23 cellular contexts compared by ENCODE assay signal in genomic region chr4:53931423-53932060, GRCh38.
DNase-seq lines count a peak whose midpoint lies in the region; ATAC-seq, FAIRE-seq and TF ChIP-seq lines count a peak whose summit lies in the region.
"Had no signal": no experiment of that assay in that cellular context is flagged by ENCODE, and none has a peak within 500 bp of the region (broad histone marks: within the 10 kb centered on the region; RNA-seq: fewer than 3 reads in every experiment).

No MANE protein-coding gene starts in this region.

- DNase-seq in HAP-1 (ENCODE audit: low spot score in 2 of 2), result peak; percentile 42 to 76
- DNase-seq in SK-N-SH, result no peak
- DNase-seq in dedifferentiated amniotic fluid mesenchymal stem cell (ENCODE audit: extremely low spot score), result peak; percentile 66
- no peak for DNase-seq in urothelium cell line (ENCODE audit: low spot score)
- no peak for DNase-seq in nephron progenitor cell
- DNase-seq in thyroid gland, result no peak
- DNase-seq: Caco-2; CD4-positive, alpha-beta memory T cell; DMS 273 treated with DMSO at 0.1 percent for 48 hours; DMS79 treated with DMSO at 0.1 percent for 48 hours; KBM-7; NCI-H1092 treated with DMSO at 0.1 percent for 48 hours; NCI-H2029; NCI-H226; NCI-H524; NCI-H774; NK-92 treated with Interleukin-12 subunit alpha and Interleukin-12 subunit beta, amount 100 ng/mL, for 24 hours; SJCRH30 had no signal

- H4K20me1 ChIP-seq in SK-N-SH (ENCODE audit: insufficient read depth), result no peaks in the 10 kb centered on the region
- H4K20me1 ChIP-seq: BLaER1 had no signal

- no peak for TF ChIP-seq RAD21 in SK-N-SH (IDR thresholded peaks at IDR 0.05; ENCODE audit: low read length)

- TF ChIP-seq CTCF in SK-N-SH (IDR thresholded peaks at IDR 0.05) (no peak), nephron progenitor cell (IDR thresholded peaks at IDR 0.05) (no peak), thyroid gland (IDR thresholded peaks at IDR 0.05) (no peak)

- H3K27me3 ChIP-seq in HAP-1 (ENCODE audit: low read depth) (no peaks in the 10 kb centered on the region), SK-N-SH (ENCODE audit: insufficient read depth) (no peaks in the 10 kb centered on the region), thyroid gland (no peaks in the 10 kb centered on the region)
- H3K27me3 ChIP-seq: BLaER1, SJCRH30 had no signal

- 44% methylated on average over 5 of the region's 5 CpGs for WGBS in SK-N-SH (ENCODE audit: low lambda C conversion rate)
- 93 to 94% methylated on average over 5 of the region's 5 CpGs for WGBS in thyroid gland, 2 donors

- peaks cover 3% of the 10 kb centered on the region; the same call in 1 of the 2 replicates for H3K9me3 ChIP-seq in HAP-1
- no peaks in the 10 kb centered on the region for H3K9me3 ChIP-seq in SK-N-SH
- no peaks in the 10 kb centered on the region for H3K9me3 ChIP-seq in thyroid gland
- H3K9me3 ChIP-seq: Caco-2, SJCRH30 had no signal

- H3K27ac ChIP-seq in SK-N-SH (ENCODE audit: low read depth in 2 of 2, low read length in 1 of 2) (peak overlapping the region; percentile 9 to 84; a peak in 3 of 4 replicates), thyroid gland (no peak overlapping the region)
- H3K27ac ChIP-seq: BLaER1, SJCRH30 had no signal

- H3K4me1 Mint-ChIP-seq in nephron progenitor cell, result no peaks in the 10 kb centered on the region
- H3K4me1 Mint-ChIP-seq: CD4-positive, alpha-beta memory T cell had no signal

- H3K4me3 ChIP-seq in HAP-1 (no peak overlapping the region), SK-N-SH (ENCODE audit: low read depth in 2 of 2, low read length in 1 of 2) (no peak overlapping the region), thyroid gland (replicated peaks in 1 of 3) (no peak overlapping the region)
- H3K4me3 ChIP-seq: BLaER1, SJCRH30 had no signal

- peaks cover 21% of the 10 kb centered on the region for H3K4me1 ChIP-seq in HAP-1
- peaks cover 3 to 37% of the 10 kb centered on the region in 2 experiments for H3K4me1 ChIP-seq in SK-N-SH (ENCODE audit: control insufficient read depth in 1 of 2, insufficient read depth in 2 of 2, low read depth in 1 of 2, low read length in 1 of 2)
- no peaks in the 10 kb centered on the region for H3K4me1 ChIP-seq in thyroid gland

- peak; percentile 83 for FAIRE-seq in urothelium cell line (lab: Jason Lieb, UNC)
- FAIRE-seq: GM12891, HepG2, RCC 7860 had no signal

- peak in 1 of 2 experiments; percentile 44; a peak in 1 of 4 replicates for TF ChIP-seq EP300 in SK-N-SH (IDR thresholded peaks at IDR 0.05; ENCODE audit: borderline replicate concordance in 1 of 2, low read depth in 1 of 2, low read length in 1 of 2)

- in situ Hi-C loops in HAP-1 (cut with MboI; ENCODE audit: low sequenced_read_pairs), result no loop called here

- no peaks in the 10 kb centered on the region for H3K79me2 ChIP-seq in SK-N-SH (ENCODE audit: insufficient read depth)

- H3K36me3 Mint-ChIP-seq in nephron progenitor cell (ENCODE audit: low read depth), result no peaks in the 10 kb centered on the region

- CTCF ChIA-PET in SK-N-SH (lab: Yijun Ruan, JAX), result interaction anchor here (0.7 to 8.4 kb wide), 14 partner anchors 11 to 301 kb away, joined by 3 to 122 read pairs (median 6); no protein-coding TSS in a partner anchor

- intact Hi-C loops in thyroid gland (cut with DNase I), result no loop called here

- H3K27ac Mint-ChIP-seq in nephron progenitor cell, result no peak overlapping the region
- H3K27ac Mint-ChIP-seq: CD4-positive, alpha-beta memory T cell had no signal

- ATAC-seq in GM19328 (IDR thresholded peaks at IDR 0.05; ENCODE audit: unreplicated experiment), result no peak
- ATAC-seq: HepG2 had no signal

- peak overlapping the region; percentile 8; the same call in 1 of the 2 replicates for H3K9ac ChIP-seq in SK-N-SH
- H3K9ac ChIP-seq: BLaER1 had no signal

- peaks cover 17% of the 10 kb centered on the region for H3K9me3 Mint-ChIP-seq in nephron progenitor cell

- H3K4me3 Mint-ChIP-seq in nephron progenitor cell, result no peak overlapping the region
- H3K4me3 Mint-ChIP-seq: CD4-positive, alpha-beta memory T cell had no signal

- H2AFZ ChIP-seq in SK-N-SH (ENCODE audit: low read depth), result no peak overlapping the region

- no peak for TF ChIP-seq POLR2A in thyroid gland (IDR thresholded peaks at IDR 0.05)

- peaks cover 46% of the 10 kb centered on the region for H3F3A ChIP-seq in SK-N-SH (replicated peaks; ENCODE audit: insufficient read depth)

- H3K4me2 ChIP-seq in SK-N-SH, result peak overlapping the region; percentile 34
- H3K4me2 ChIP-seq: BLaER1 had no signal

- H3K27me3 Mint-ChIP-seq in nephron progenitor cell (ENCODE audit: low read depth, poor library complexity), result peaks cover 9% of the 10 kb centered on the region

- H3K9me2 ChIP-seq in SK-N-SH, result no peaks in the 10 kb centered on the region

- H3K36me3 ChIP-seq in HAP-1 (replicated peaks) (no peaks in the 10 kb centered on the region), SK-N-SH (replicated peaks in 1 of 2; ENCODE audit: control insufficient read depth in 1 of 2, insufficient read depth in 2 of 2, low read length in 1 of 2) (no peaks in the 10 kb centered on the region), thyroid gland (no peaks in the 10 kb centered on the region)
- H3K36me3 ChIP-seq: BLaER1, SJCRH30 had no signal

- POLR2A ChIA-PET in SK-N-SH (lab: Yijun Ruan, JAX), result no interaction called here

TF ChIP-seq in SK-N-SH, 30 proteins besides CTCF, POLR2A, EP300 and RAD21:
- TF ChIP-seq, protein P1, sequence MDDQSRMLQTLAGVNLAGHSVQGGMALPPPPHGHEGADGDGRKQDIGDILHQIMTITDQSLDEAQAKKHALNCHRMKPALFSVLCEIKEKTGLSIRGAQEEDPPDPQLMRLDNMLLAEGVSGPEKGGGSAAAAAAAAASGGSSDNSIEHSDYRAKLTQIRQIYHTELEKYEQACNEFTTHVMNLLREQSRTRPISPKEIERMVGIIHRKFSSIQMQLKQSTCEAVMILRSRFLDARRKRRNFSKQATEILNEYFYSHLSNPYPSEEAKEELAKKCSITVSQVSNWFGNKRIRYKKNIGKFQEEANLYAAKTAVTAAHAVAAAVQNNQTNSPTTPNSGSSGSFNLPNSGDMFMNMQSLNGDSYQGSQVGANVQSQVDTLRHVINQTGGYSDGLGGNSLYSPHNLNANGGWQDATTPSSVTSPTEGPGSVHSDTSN (IDR thresholded peaks at IDR 0.05), result peak; percentile 56
- TF ChIP-seq TCF12 (IDR thresholded peaks at IDR 0.05), result peak; percentile 64
- TF ChIP-seq FOXM1 (IDR thresholded peaks at IDR 0.05; ENCODE audit: low read depth), result no peak
- peak; percentile 24; the same call in 1 of the 2 replicates for TF ChIP-seq NFIC (IDR thresholded peaks at IDR 0.05; ENCODE audit: borderline replicate concordance)
TF ChIP-seq in SK-N-SH: peak in this region for 3.

Comparison
In these comparisons a context has a peak if more than half of its experiments do, and no peak if none do; other contexts are left out.
1. DNase-seq: peak in HAP-1 (2 of 2) and dedifferentiated amniotic fluid mesenchymal stem cell (single experiment); none in SK-N-SH (single experiment), urothelium cell line (single experiment), nephron progenitor cell (single experiment) and thyroid gland (0 of 2).
2. H3K27ac ChIP-seq: peak in SK-N-SH (2 of 2); none in thyroid gland (0 of 3).